Comparison of ENCODE assay signal across 8 cellular contexts in genomic region chr1:53015508-53015860, GRCh38. TPM values are rescaled to one million over a fixed set of nuclear protein-coding genes. Genes with fewer than 3 reads are reported as not detected.
DNase-seq lines count a peak whose midpoint lies in the region; ATAC-seq and TF ChIP-seq lines count a peak whose summit lies in the region.

No MANE protein-coding gene starts in this region.

- H3K4me1 Mint-ChIP-seq in stimulated activated naive CD8-positive, alpha-beta T cell treated with anti-CD3 and anti-CD28 coated beads, Interleukin-15, Interleukin-2, amounts not matched to agents 100 ng/mL and 50 ng/mL, for 24 hours (ENCODE audit: low read depth) = peaks cover 25% of the 10 kb centered on the region
- H3K4me1 Mint-ChIP-seq in MCF 10A (ENCODE audit: insufficient read depth, unreplicated experiment) = peaks cover 17% of the 10 kb centered on the region

- H3K9me3 Mint-ChIP-seq in stimulated activated naive CD8-positive, alpha-beta T cell treated with anti-CD3 and anti-CD28 coated beads, Interleukin-15, Interleukin-2, amounts not matched to agents 100 ng/mL and 50 ng/mL, for 24 hours = no peaks in the 10 kb centered on the region
- H3K9me3 Mint-ChIP-seq in MCF 10A (ENCODE audit: unreplicated experiment) = no peaks in the 10 kb centered on the region

- TF ChIP-seq CTCF in MCF 10A (IDR thresholded peaks at IDR 0.05; ENCODE audit: unreplicated experiment) = no peak

- ATAC-seq in stimulated activated naive CD8-positive, alpha-beta T cell treated with anti-CD3 and anti-CD28 coated beads, Interleukin-15, Interleukin-2, amounts not matched to agents 100 U/mL and 50 U/mL, for 24 hours = no peak
- ATAC-seq in aorta (ENCODE audit: low FRiP score) = no peak
- ATAC-seq in GM18502 (IDR thresholded peaks at IDR 0.05; ENCODE audit: poor library complexity, unreplicated experiment) = no peak
- ATAC-seq in GM21381 (IDR thresholded peaks at IDR 0.05; ENCODE audit: unreplicated experiment) = no peak

- POLR2A ChIA-PET in MCF 10A (lab: Yijun Ruan, JAX) = interaction anchor here (0.8 to 1.9 kb wide), 10 partner anchors 10 to 223 kb away, joined by 3 to 9 read pairs (median 4); partner anchors contain the start of genes ECHDC2, MAGOH and SCP2

- peak overlapping the region; percentile 54 for H3K27ac Mint-ChIP-seq in stimulated activated naive CD8-positive, alpha-beta T cell treated with anti-CD3 and anti-CD28 coated beads, Interleukin-15, Interleukin-2, amounts not matched to agents 100 ng/mL and 50 ng/mL, for 24 hours
- H3K27ac Mint-ChIP-seq in MCF 10A (ENCODE audit: low read depth, unreplicated experiment) = peak overlapping the region; percentile 80

- H3K4me1 ChIP-seq in mesodermal cell (ENCODE audit: control insufficient read depth, insufficient read depth, low read length, poor library complexity, severe bottlenecking) = no peaks in the 10 kb centered on the region
- peaks cover 0 to 2% of the 10 kb centered on the region in 2 donors for H3K4me1 ChIP-seq in aorta (ENCODE audit: control insufficient read depth in 1 of 2, insufficient read depth in 2 of 2, low read length in 2 of 2)

- H3K9me3 ChIP-seq in mesodermal cell (ENCODE audit: control insufficient read depth, low read length) (no peaks in the 10 kb centered on the region), aorta (ENCODE audit: control insufficient read depth, low read length) (no peaks in the 10 kb centered on the region)

- no TSS peak for BruUV-seq in MCF 10A (replicated peaks; lab: Mats Ljungman, UMichigan)

- no peaks in the 10 kb centered on the region for H3K36me3 ChIP-seq in mesodermal cell (ENCODE audit: control insufficient read depth, insufficient read depth, low read length)
- no peaks in the 10 kb centered on the region for H3K36me3 ChIP-seq in aorta (ENCODE audit: control insufficient read depth in 1 of 2, insufficient read depth in 2 of 2, low read length in 1 of 2)

- H3K27me3 ChIP-seq in aorta (ENCODE audit: control insufficient read depth in 1 of 2, insufficient read depth in 2 of 2, low read length in 1 of 2) = no peaks in the 10 kb centered on the region

- H3K27ac ChIP-seq in mesodermal cell (ENCODE audit: low read depth, low read length, severe bottlenecking) (no peak overlapping the region), aorta (ENCODE audit: low read depth in 1 of 2, low read length in 2 of 2) (no peak overlapping the region)

- no peak for DNase-seq in stimulated activated naive CD8-positive, alpha-beta T cell treated with anti-CD3 and anti-CD28 coated beads, Interleukin-15, Interleukin-2, amounts not matched to agents 100 U/mL and 50 U/mL, for 24 hours
- DNase-seq in MCF 10A (ENCODE audit: unreplicated experiment) (peak; percentile 13), aorta (no peak)
- DNase-seq in activated CD4-positive, alpha-beta T cell treated with anti-CD3 and anti-CD28 coated beads for 48 hours = no peak

- peak overlapping the region; percentile 87 for H3K4me3 Mint-ChIP-seq in stimulated activated naive CD8-positive, alpha-beta T cell treated with anti-CD3 and anti-CD28 coated beads, Interleukin-15, Interleukin-2, amounts not matched to agents 100 ng/mL and 50 ng/mL, for 24 hours
- peak overlapping the region; percentile 85 for H3K4me3 Mint-ChIP-seq in MCF 10A (ENCODE audit: unreplicated experiment)

- intact Hi-C loops in MCF 10A (cut with micrococcal nuclease) = loop anchor here (5.0 kb wide), 1 partner anchor 88 kb away; the partner anchor contains the start of gene SCP2
- intact Hi-C loops in aorta (cut with DNase I) = loop anchor here in 1 of 2 donors (10.0 kb wide), 1 partner anchor 169 kb away; no protein-coding TSS in a partner anchor

- CTCF ChIA-PET in MCF 10A (lab: Yijun Ruan, JAX) = interaction anchor here (0.7 to 2.0 kb wide), 2 partner anchors 12 to 74 kb away, joined by 3 to 4 read pairs; no protein-coding TSS in a partner anchor

- H3K4me3 ChIP-seq in mesodermal cell (ENCODE audit: extremely low read depth, insufficient read depth, low read length, poor library complexity, severe bottlenecking) (peak overlapping the region; percentile 51), aorta (ENCODE audit: low read length in 2 of 2) (peak overlapping the region; percentile 89 to 98)

- no peaks in the 10 kb centered on the region for H3K27me3 Mint-ChIP-seq in stimulated activated naive CD8-positive, alpha-beta T cell treated with anti-CD3 and anti-CD28 coated beads, Interleukin-15, Interleukin-2, amounts not matched to agents 100 ng/mL and 50 ng/mL, for 24 hours
- no peaks in the 10 kb centered on the region for H3K27me3 Mint-ChIP-seq in MCF 10A (ENCODE audit: insufficient read depth, unreplicated experiment)

- WGBS in mesodermal cell (ENCODE audit: insufficient coverage in 2 of 2), 2 experiments = 10 to 31% methylated on average over 2 of the region's 3 CpGs
- WGBS in aorta, 2 donors = 14 to 17% methylated on average over 3 of the region's 3 CpGs

- peaks cover 9% of the 10 kb centered on the region for H3K36me3 Mint-ChIP-seq in stimulated activated naive CD8-positive, alpha-beta T cell treated with anti-CD3 and anti-CD28 coated beads, Interleukin-15, Interleukin-2, amounts not matched to agents 100 ng/mL and 50 ng/mL, for 24 hours (ENCODE audit: low read depth)
- peaks cover 6% of the 10 kb centered on the region for H3K36me3 Mint-ChIP-seq in MCF 10A (ENCODE audit: insufficient read depth, unreplicated experiment)

RNA-seq across cellular contexts. Expression of gene PODN, which starts 46.5 kb away (rescaled TPM):
- not detected in 2 replicates for total RNA-seq in MCF 10A (2022)
- 0.70 TPM for polyA plus RNA-seq in mesodermal cell (2013, experiment 1 of 2)
- polyA plus RNA-seq in mesodermal cell (2013, experiment 2 of 2) = 0.76 TPM
- 100 to 1,000 TPM in 1 of 2 donors, 10 to 100 TPM in 1; 54.8 to 152 TPM for total RNA-seq in aorta
- 10 to 100 TPM; 14.3 to 52.9 TPM for polyA plus RNA-seq in aorta

Comparison
In these comparisons a context has a peak if more than half of its experiments do, and no peak if none do; other contexts are left out.
1. RNA of gene PODN, which starts 46.5 kb away (total RNA-seq): 54.8 to 152 TPM in aorta; not detected in MCF 10A; every median in the first group is over 10 times any median in the second.